Comparison of ENCODE assay signal across 15 cellular contexts in the genomic region with DNA sequence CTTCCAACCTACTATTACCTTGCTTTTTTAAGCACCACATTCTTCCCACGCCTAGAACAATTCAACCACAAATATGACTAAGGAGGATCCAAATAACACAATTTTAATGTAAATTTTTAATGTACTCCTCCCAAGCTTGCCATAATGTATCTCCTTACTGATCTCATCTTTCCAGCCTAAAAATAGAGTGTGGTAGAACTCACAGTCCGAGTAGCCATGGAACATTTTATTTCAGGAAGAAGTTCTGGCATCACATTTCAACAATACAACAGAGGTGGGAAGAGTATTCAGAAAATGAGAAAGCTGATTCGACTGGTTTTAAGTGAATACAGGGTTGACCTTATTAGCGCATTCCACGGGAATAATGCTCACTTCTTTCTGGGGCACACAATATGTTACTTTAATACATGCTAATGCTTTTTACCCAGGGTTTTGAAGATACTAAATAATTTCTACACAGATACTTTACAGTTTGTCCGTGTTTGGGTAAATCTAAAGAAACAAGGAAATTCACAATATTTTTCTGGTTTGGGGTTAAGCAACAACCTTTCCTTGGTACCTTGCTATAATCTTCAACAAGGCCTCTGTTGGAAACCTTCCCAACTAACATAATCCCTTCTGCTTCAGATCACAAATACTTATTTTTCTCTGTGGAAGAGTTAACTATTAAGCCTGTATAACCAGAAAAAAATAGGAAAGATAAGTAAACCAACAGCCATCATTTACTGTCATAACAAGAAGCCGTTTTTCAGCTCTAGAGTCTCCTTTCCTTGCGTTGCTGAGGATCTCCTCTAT.
"Had no signal": no experiment of that assay in that cellular context is flagged by ENCODE, and none has a peak within 500 bp of the region (broad histone marks: within the 10 kb centered on the region; RNA-seq: fewer than 3 reads in every experiment).

No MANE protein-coding gene starts in this region.

- H3K9me3 ChIP-seq: mucosa of descending colon, stomach had no signal

- H3K27me3 Mint-ChIP-seq: activated naive CD4-positive, alpha-beta T cell treated with anti-CD3 and anti-CD28 coated beads, Interleukin-2, amount 10 ng/mL, durations not matched to agents 7 days and 5 days; brain; central memory CD8-positive, alpha-beta T cell; dendritic cell treated with granulocyte-macrophage colony-stimulating factor and Interleukin-4, amounts not matched to agents 40 ng/mL and 50 ng/mL, for 4 days; T-helper 17 cell had no signal

- H3K9me3 Mint-ChIP-seq: activated naive CD4-positive, alpha-beta T cell treated with anti-CD3 and anti-CD28 coated beads, Interleukin-2, amount 10 ng/mL, durations not matched to agents 7 days and 5 days; activated T-helper 2 cell treated with anti-CD3 and anti-CD28 coated beads, Interferon-gamma antibody, Interleukin-2, Interleukin-4, amounts not matched to agents 10 μg/mL and 5 μg/mL and 100 μg/mL, durations not matched to agents 14 hours and 24 hours and 36 hours; brain; central memory CD8-positive, alpha-beta T cell; dendritic cell treated with granulocyte-macrophage colony-stimulating factor and Interleukin-4, amounts not matched to agents 40 ng/mL and 50 ng/mL, for 4 days; nephron had no signal

- H3K27ac Mint-ChIP-seq: activated naive CD4-positive, alpha-beta T cell treated with anti-CD3 and anti-CD28 coated beads, Interleukin-2, amount 10 ng/mL, durations not matched to agents 7 days and 5 days; activated T-helper 2 cell treated with anti-CD3 and anti-CD28 coated beads, Interferon-gamma antibody, Interleukin-2, Interleukin-4, amounts not matched to agents 10 μg/mL and 5 μg/mL and 100 μg/mL, durations not matched to agents 14 hours and 24 hours and 36 hours; dendritic cell treated with granulocyte-macrophage colony-stimulating factor and Interleukin-4, amounts not matched to agents 40 ng/mL and 50 ng/mL, for 4 days; nephron; T-helper 17 cell had no signal

- H3K27me3 ChIP-seq: stomach had no signal

- H3K27ac ChIP-seq: skin epidermis, stomach had no signal

- DNase-seq: activated CD4-positive, alpha-beta T cell treated with anti-CD3 and anti-CD28 coated beads, Interleukin-2, amount 50 U/mL, for 1 hour; activated CD4-positive, CD25-positive, alpha-beta regulatory T cell; activated naive CD4-positive, alpha-beta T cell treated with anti-CD3 and anti-CD28 coated beads, Interleukin-2, amount 10 ng/mL, durations not matched to agents 7 days and 5 days; activated T-cell treated with anti-CD3 and anti-CD28 coated beads for 4 hours; left colon; mucosa of descending colon; stimulated activated CD4-positive, alpha-beta T cell treated with anti-CD3 and anti-CD28 coated beads, Interleukin-4, amount 100 ng/mL, for 4 hours; stomach; T-helper 17 cell had no signal

- H3K4me1 Mint-ChIP-seq: central memory CD8-positive, alpha-beta T cell had no signal

- ATAC-seq: left colon, mucosa of descending colon, T-helper 17 cell had no signal

- H3K4me3 Mint-ChIP-seq: activated naive CD4-positive, alpha-beta T cell treated with anti-CD3 and anti-CD28 coated beads, Interleukin-2, amount 10 ng/mL, durations not matched to agents 7 days and 5 days; central memory CD8-positive, alpha-beta T cell; dendritic cell treated with granulocyte-macrophage colony-stimulating factor and Interleukin-4, amounts not matched to agents 40 ng/mL and 50 ng/mL, for 4 days; nephron; T-helper 17 cell had no signal

- H3K4me3 ChIP-seq: mucosa of descending colon, skin epidermis, stomach had no signal
